Comparison of ENCODE assay signal across 1 cellular context in genomic region chr7:139974179-139974811, GRCh38.
TF ChIP-seq lines count a peak whose summit lies in the region.

No MANE protein-coding gene starts in this region.

TF ChIP-seq in GM23338, 12 proteins besides CTCF, POLR2A, EP300 and RAD21 (continued from another document):
- TF ChIP-seq REST (IDR thresholded peaks at IDR 0.05; ENCODE audit: unreplicated experiment) (no peak), EZH2 (IDR thresholded peaks at IDR 0.05; ENCODE audit: low read depth, unreplicated experiment) (no peak), CREB1 (CRISPR knock-in tag; IDR thresholded peaks at IDR 0.05; ENCODE audit: low read depth) (no peak), NANOG (IDR thresholded peaks at IDR 0.05; ENCODE audit: borderline replicate concordance) (no peak), ZNF462 (CRISPR knock-in tag; IDR thresholded peaks at IDR 0.05) (no peak), EZH2phosphoT487 (IDR thresholded peaks at IDR 0.05; ENCODE audit: unreplicated experiment) (no peak), ETS1 (IDR thresholded peaks at IDR 0.05) (no peak)
